ENCODE assay signal across 33 cellular contexts in genomic region chr17:17252149-17252810, GRCh38. TPM values are rescaled to one million over a fixed set of nuclear protein-coding genes. Genes with fewer than 3 reads are reported as not detected.
DNase-seq lines count a peak whose midpoint lies in the region; ATAC-seq lines count a peak whose summit lies in the region.
"Had no signal": no experiment of that assay in that cellular context is flagged by ENCODE, and none has a peak within 500 bp of the region (broad histone marks: within the 10 kb centered on the region; RNA-seq: fewer than 3 reads in every experiment).

No MANE protein-coding gene starts in this region.

- no peaks in the 10 kb centered on the region for H3K4me1 Mint-ChIP-seq in stimulated activated naive CD8-positive, alpha-beta T cell treated with anti-CD3 and anti-CD28 coated beads, Interleukin-15, Interleukin-2, amounts not matched to agents 100 ng/mL and 50 ng/mL, for 24 hours (ENCODE audit: low read depth)
- no peaks in the 10 kb centered on the region for H3K4me1 Mint-ChIP-seq in stimulated activated naive CD8-positive, alpha-beta T cell treated with anti-CD3 and anti-CD28 coated beads, Interleukin-15, amount 100 ng/mL, for 72 hours
- no peaks in the 10 kb centered on the region for H3K4me1 Mint-ChIP-seq in activated CD8-positive, alpha-beta T cell treated with anti-CD3 and anti-CD28 coated beads, Interleukin-2, amount 10 ng/mL, durations not matched to agents 7 days and 5 days (ENCODE audit: low read depth)
- H3K4me1 Mint-ChIP-seq: H9 had no signal

- H3K27ac ChIP-seq in mesenchymal stem cell (ENCODE audit: low read length, poor library complexity, severe bottlenecking), result no peak overlapping the region
- H3K27ac ChIP-seq: body of pancreas, heart right ventricle, HL-60, prostate gland, sigmoid colon, upper lobe of right lung had no signal

- peak overlapping the region; percentile 2 for H4K8ac ChIP-seq in mesenchymal stem cell (ENCODE audit: low read length)

- no peak overlapping the region for H2AK5ac ChIP-seq in mesenchymal stem cell (ENCODE audit: low read length, severe bottlenecking)

- peaks cover 57 to 75% of the 10 kb centered on the region in 2 experiments for H3K36me3 ChIP-seq in mesenchymal stem cell (ENCODE audit: control insufficient read depth in 1 of 2, insufficient read depth in 2 of 2, low read depth in 1 of 2, low read length in 2 of 2)

- CTCF ChIA-PET in activated CD8-positive, alpha-beta T cell treated with anti-CD3 and anti-CD28 coated beads, Interleukin-2, amount 10 ng/mL, durations not matched to agents 7 days and 5 days (lab: Charles Lee), result interaction anchor here (1.7 kb wide), 1 partner anchor 18 kb away, joined by 10 read pairs; no protein-coding TSS in a partner anchor

- H3K4me2 ChIP-seq in mesenchymal stem cell (ENCODE audit: low read length, poor library complexity, severe bottlenecking), result no peak overlapping the region

- no peak overlapping the region for H3K9ac ChIP-seq in mesenchymal stem cell (ENCODE audit: low read length)

- WGBS in mesenchymal stem cell, result 86% methylated on average over 13 of the region's 14 CpGs

- no peak overlapping the region for H3K18ac ChIP-seq in mesenchymal stem cell (ENCODE audit: low read depth in 1 of 2, low read length in 2 of 2)

- H3K36me3 Mint-ChIP-seq in stimulated activated naive CD8-positive, alpha-beta T cell treated with anti-CD3 and anti-CD28 coated beads, Interleukin-15, Interleukin-2, amounts not matched to agents 100 ng/mL and 50 ng/mL, for 24 hours (ENCODE audit: low read depth), result peaks cover 59% of the 10 kb centered on the region
- peaks cover 55% of the 10 kb centered on the region for H3K36me3 Mint-ChIP-seq in activated CD8-positive, alpha-beta T cell treated with anti-CD3 and anti-CD28 coated beads, Interleukin-2, amount 10 ng/mL, durations not matched to agents 7 days and 5 days (ENCODE audit: low read depth)

- ATAC-seq in stimulated activated naive CD8-positive, alpha-beta T cell treated with anti-CD3 and anti-CD28 coated beads, Interleukin-15, amount 100 ng/mL, for 72 hours, result no peak
- no peak for ATAC-seq in activated CD8-positive, alpha-beta T cell treated with anti-CD3 and anti-CD28 coated beads, Interleukin-2, amount 10 ng/mL, durations not matched to agents 7 days and 5 days
- ATAC-seq in GM19452 (IDR thresholded peaks at IDR 0.05; ENCODE audit: unreplicated experiment) (no peak), HG02642 (IDR thresholded peaks at IDR 0.05; ENCODE audit: poor library complexity, unreplicated experiment) (no peak)
- ATAC-seq: activated T-cell treated with anti-CD3 and anti-CD28 coated beads, Interleukin-2, amount 50 U/mL, for 72 hours; body of pancreas; CD8-positive, alpha-beta T cell; GM12878; naive thymus-derived CD8-positive, alpha-beta T cell; upper lobe of right lung had no signal

- H3K9me3 Mint-ChIP-seq in stimulated activated naive CD8-positive, alpha-beta T cell treated with anti-CD3 and anti-CD28 coated beads, Interleukin-15, Interleukin-2, amounts not matched to agents 100 ng/mL and 50 ng/mL, for 24 hours, result no peaks in the 10 kb centered on the region
- no peaks in the 10 kb centered on the region for H3K9me3 Mint-ChIP-seq in stimulated activated naive CD8-positive, alpha-beta T cell treated with anti-CD3 and anti-CD28 coated beads, Interleukin-15, amount 100 ng/mL, for 72 hours
- no peaks in the 10 kb centered on the region for H3K9me3 Mint-ChIP-seq in activated CD8-positive, alpha-beta T cell treated with anti-CD3 and anti-CD28 coated beads, Interleukin-2, amount 10 ng/mL, durations not matched to agents 7 days and 5 days (ENCODE audit: insufficient read depth)
- H3K9me3 Mint-ChIP-seq: activated T-cell treated with anti-CD3 and anti-CD28 coated beads, Interleukin-2, amount 50 U/mL, for 72 hours; CD8-positive, alpha-beta T cell; H9; naive thymus-derived CD8-positive, alpha-beta T cell had no signal

- H3K27me3 Mint-ChIP-seq in stimulated activated naive CD8-positive, alpha-beta T cell treated with anti-CD3 and anti-CD28 coated beads, Interleukin-15, Interleukin-2, amounts not matched to agents 100 ng/mL and 50 ng/mL, for 24 hours, result no peaks in the 10 kb centered on the region
- H3K27me3 Mint-ChIP-seq in stimulated activated naive CD8-positive, alpha-beta T cell treated with anti-CD3 and anti-CD28 coated beads, Interleukin-15, amount 100 ng/mL, for 72 hours, result no peaks in the 10 kb centered on the region
- no peaks in the 10 kb centered on the region for H3K27me3 Mint-ChIP-seq in activated CD8-positive, alpha-beta T cell treated with anti-CD3 and anti-CD28 coated beads, Interleukin-2, amount 10 ng/mL, durations not matched to agents 7 days and 5 days (ENCODE audit: low read depth)
- H3K27me3 Mint-ChIP-seq: naive thymus-derived CD8-positive, alpha-beta T cell had no signal

- no peak overlapping the region for H2BK12ac ChIP-seq in mesenchymal stem cell (ENCODE audit: low read length in 2 of 2)

- H4K91ac ChIP-seq in mesenchymal stem cell (ENCODE audit: low read length), result no peak overlapping the region

- DNase-seq in stimulated activated naive CD8-positive, alpha-beta T cell treated with anti-CD3 and anti-CD28 coated beads, Interleukin-15, amount 100 ng/mL, for 72 hours, result no peak
- DNase-seq in amniotic epithelial cell (ENCODE audit: low read depth) (peak; percentile 14), mesenchymal stem cell (no peak), HT-29 (ENCODE audit: low spot score) (no peak)
- no peak for DNase-seq in activated CD8-positive, alpha-beta T cell treated with anti-CD3 and anti-CD28 coated beads, Interleukin-2, amount 10 ng/mL, durations not matched to agents 7 days and 5 days
- DNase-seq: activated CD4-positive, alpha-beta T cell treated with anti-CD3 and anti-CD28 coated beads, Interleukin-2, amount 50 U/mL, for 4 hours; activated CD4-positive, CD25-positive, alpha-beta regulatory T cell; activated naive CD4-positive, alpha-beta T cell treated with Interleukin-2 at 50 U/mL for 16 hours; activated T-cell treated with anti-CD3 and anti-CD28 coated beads, Interleukin-2, amount 50 U/mL, for 72 hours; body of pancreas; CD8-positive, alpha-beta T cell; cerebellar nuclear complex; dermis blood vessel endothelial cell; EL; H9; heart right ventricle; kidney; naive thymus-derived CD8-positive, alpha-beta T cell; NCI-H146; NCI-H345; NCI-H69; SIG-M5; sigmoid colon; stimulated activated CD4-positive, alpha-beta T cell treated with anti-CD3 and anti-CD28 coated beads, Interleukin-4, amount 100 ng/mL, for 24 hours; SW 1271; T1000; upper lobe of right lung had no signal

- no peak overlapping the region for H2BK120ac ChIP-seq in mesenchymal stem cell (ENCODE audit: low read depth, low read length)

- POLR2A ChIA-PET in activated CD8-positive, alpha-beta T cell treated with anti-CD3 and anti-CD28 coated beads, Interleukin-2, amount 10 ng/mL, durations not matched to agents 7 days and 5 days (lab: Charles Lee), result no interaction called here

- no peak overlapping the region for H3K4ac ChIP-seq in mesenchymal stem cell (ENCODE audit: low read depth in 1 of 2, low read length in 2 of 2)

- no peak overlapping the region for H2BK15ac ChIP-seq in mesenchymal stem cell (ENCODE audit: low read depth, poor library complexity, severe bottlenecking)

- H3K14ac ChIP-seq in mesenchymal stem cell (ENCODE audit: low read length in 2 of 2), result no peak overlapping the region

- H3K79me1 ChIP-seq in mesenchymal stem cell (replicated peaks; ENCODE audit: low read length, poor library complexity, severe bottlenecking), result peaks cover 11% of the 10 kb centered on the region

- peak overlapping the region; percentile 15 for H3K27ac Mint-ChIP-seq in stimulated activated naive CD8-positive, alpha-beta T cell treated with anti-CD3 and anti-CD28 coated beads, Interleukin-15, Interleukin-2, amounts not matched to agents 100 ng/mL and 50 ng/mL, for 24 hours
- H3K27ac Mint-ChIP-seq in stimulated activated naive CD8-positive, alpha-beta T cell treated with anti-CD3 and anti-CD28 coated beads, Interleukin-15, amount 100 ng/mL, for 72 hours, result peak overlapping the region in 1 of 2 donors; percentile 62
- H3K27ac Mint-ChIP-seq in activated CD8-positive, alpha-beta T cell treated with anti-CD3 and anti-CD28 coated beads, Interleukin-2, amount 10 ng/mL, durations not matched to agents 7 days and 5 days, result no peak overlapping the region
- H3K27ac Mint-ChIP-seq: activated T-cell treated with anti-CD3 and anti-CD28 coated beads, Interleukin-2, amount 50 U/mL, for 72 hours; CD8-positive, alpha-beta T cell; H9 had no signal

- no peaks in the 10 kb centered on the region for H3K4me1 ChIP-seq in mesenchymal stem cell (ENCODE audit: control insufficient read depth, insufficient read depth, low read depth, low read length)
- H3K4me1 ChIP-seq: body of pancreas, prostate gland, sigmoid colon, upper lobe of right lung had no signal

- no peak overlapping the region for H3K4me3 Mint-ChIP-seq in stimulated activated naive CD8-positive, alpha-beta T cell treated with anti-CD3 and anti-CD28 coated beads, Interleukin-15, Interleukin-2, amounts not matched to agents 100 ng/mL and 50 ng/mL, for 24 hours
- H3K4me3 Mint-ChIP-seq in stimulated activated naive CD8-positive, alpha-beta T cell treated with anti-CD3 and anti-CD28 coated beads, Interleukin-15, amount 100 ng/mL, for 72 hours, result no peak overlapping the region
- no peak overlapping the region for H3K4me3 Mint-ChIP-seq in activated CD8-positive, alpha-beta T cell treated with anti-CD3 and anti-CD28 coated beads, Interleukin-2, amount 10 ng/mL, durations not matched to agents 7 days and 5 days
- H3K4me3 Mint-ChIP-seq: activated T-cell treated with anti-CD3 and anti-CD28 coated beads, Interleukin-2, amount 50 U/mL, for 72 hours; CD8-positive, alpha-beta T cell; H9; naive thymus-derived CD8-positive, alpha-beta T cell had no signal

- H3K23ac ChIP-seq in mesenchymal stem cell (ENCODE audit: low read length in 2 of 2), result no peak overlapping the region

- H3K4me3 ChIP-seq in mesenchymal stem cell (ENCODE audit: insufficient read depth in 1 of 2, low read depth in 1 of 2, low read length in 2 of 2), result no peak overlapping the region
- H3K4me3 ChIP-seq: body of pancreas, GM12878, heart right ventricle, prostate gland, sigmoid colon, upper lobe of right lung had no signal

- no peak overlapping the region for H2BK5ac ChIP-seq in mesenchymal stem cell (ENCODE audit: low read depth, low read length, poor library complexity, severe bottlenecking)

- H3K27me3 ChIP-seq in mesenchymal stem cell (ENCODE audit: control insufficient read depth in 1 of 2, insufficient read depth in 1 of 2, low read length in 2 of 2), result no peaks in the 10 kb centered on the region
- H3K27me3 ChIP-seq: body of pancreas, heart right ventricle, sigmoid colon, upper lobe of right lung had no signal

- no peak overlapping the region for H2AFZ ChIP-seq in mesenchymal stem cell (ENCODE audit: low read depth, low read length)

- no peaks in the 10 kb centered on the region for H3K9me3 ChIP-seq in mesenchymal stem cell (ENCODE audit: control insufficient read depth, low read length)
- H3K9me3 ChIP-seq: body of pancreas, heart right ventricle, prostate gland, sigmoid colon, upper lobe of right lung had no signal

RNA-seq across cellular contexts. Expression of gene FLCN, which starts 15.3 kb away (rescaled TPM):
- 29.8 TPM for polyA plus RNA-seq in mesenchymal stem cell (2013, experiment 1 of 2)
- polyA plus RNA-seq in mesenchymal stem cell (2013, experiment 2 of 2), result 28.1 TPM
- total RNA-seq in HT-29 (2014; rRNA removed; shearing (Covaris generic)), result 14.8 and 21.8 TPM in 2 replicates
- total RNA-seq in activated CD8-positive, alpha-beta T cell treated with anti-CD3 and anti-CD28 coated beads, Interleukin-2, amount 10 ng/mL, durations not matched to agents 7 days and 5 days, result 10 to 100 TPM; 37.0 to 37.4 TPM

RNA-seq across cellular contexts. Expression of gene COPS3, which starts 28.8 kb away (rescaled TPM):
- 92.0 TPM for polyA plus RNA-seq in mesenchymal stem cell (2013, experiment 1 of 2)
- 98.3 TPM for polyA plus RNA-seq in mesenchymal stem cell (2013, experiment 2 of 2)
- 35.4 and 44.9 TPM in 2 replicates for total RNA-seq in HT-29 (2014; rRNA removed; shearing (Covaris generic))
- total RNA-seq in activated CD8-positive, alpha-beta T cell treated with anti-CD3 and anti-CD28 coated beads, Interleukin-2, amount 10 ng/mL, durations not matched to agents 7 days and 5 days, result 100 to 1,000 TPM; 115 to 124 TPM

RNA-seq across cellular contexts. Expression of gene PLD6, which starts 46.1 kb away (rescaled TPM):
- polyA plus RNA-seq in mesenchymal stem cell (2013, experiment 1 of 2), result 0.11 TPM
- polyA plus RNA-seq in mesenchymal stem cell (2013, experiment 2 of 2), result 0.05 TPM
- total RNA-seq in HT-29 (2014; rRNA removed; shearing (Covaris generic)), result 3.5 and 3.9 TPM in 2 replicates
- total RNA-seq in activated CD8-positive, alpha-beta T cell treated with anti-CD3 and anti-CD28 coated beads, Interleukin-2, amount 10 ng/mL, durations not matched to agents 7 days and 5 days, result 1 to 10 TPM; 3.8 to 4.2 TPM

RNA-seq across cellular contexts. Expression of gene NT5M, which starts 50.9 kb away (rescaled TPM):
- 0.48 TPM for polyA plus RNA-seq in mesenchymal stem cell (2013, experiment 1 of 2)
- polyA plus RNA-seq in mesenchymal stem cell (2013, experiment 2 of 2), result 0.40 TPM
- total RNA-seq in HT-29 (2014; rRNA removed; shearing (Covaris generic)), result 0.41 and 2.0 TPM in 2 replicates
- total RNA-seq in activated CD8-positive, alpha-beta T cell treated with anti-CD3 and anti-CD28 coated beads, Interleukin-2, amount 10 ng/mL, durations not matched to agents 7 days and 5 days, result 1 to 10 TPM; 8.3 to 9.0 TPM
